In the genomic region with DNA sequence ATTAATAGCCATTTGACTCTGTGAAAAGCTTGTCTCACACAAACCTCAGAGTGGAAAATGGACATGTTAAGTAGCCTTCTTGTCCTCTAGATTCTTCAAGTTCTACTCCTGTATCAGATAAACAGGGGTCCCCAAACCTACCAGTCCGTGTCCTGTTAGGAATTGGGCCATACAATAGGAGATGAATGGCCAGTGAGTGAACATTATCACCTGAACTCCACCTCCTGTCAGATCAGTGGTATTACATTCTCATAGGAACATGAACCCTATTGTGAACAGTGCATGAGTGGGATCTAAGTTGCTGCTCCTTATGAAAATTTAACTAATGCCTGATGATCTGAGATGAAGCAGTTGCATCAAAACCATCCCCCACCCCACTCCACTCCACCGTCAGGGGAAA, we compare ENCODE assay signal across 8 cellular contexts.
A peak's percentile ranks its signal among the peaks of the same experiment; 100 is the strongest.
DNase-seq lines count a peak whose midpoint lies in the region; ATAC-seq, FAIRE-seq and TF ChIP-seq lines count a peak whose summit lies in the region.

No MANE protein-coding gene starts in this region.

- no peaks in the 10 kb centered on the region for H3K9me3 ChIP-seq in aorta (ENCODE audit: control insufficient read depth, low read length)

- no peak overlapping the region for H3K27ac ChIP-seq in 22Rv1
- H3K27ac ChIP-seq in aorta (ENCODE audit: low read depth in 1 of 2, low read length in 2 of 2): no peak overlapping the region

- DNase-seq in HTR-8/SVneo (ENCODE audit: insufficient read length, low spot score): no peak
- peak; percentile 33 for DNase-seq in bronchial epithelial cell (ENCODE audit: low read depth)
- DNase-seq in renal cortical epithelial cell (ENCODE audit: low read depth): peak; percentile 35
- DNase-seq in NCI-H2029 (lab: John Stamatoyannopoulos, UW): no peak
- DNase-seq in aorta: no peak

- 15 to 19% methylated on average over 2 of the region's 2 CpGs for WGBS in aorta, 2 donors

- intact Hi-C loops in aorta (cut with DNase I): no loop called here

- peak; percentile 88 for ATAC-seq in GM18511 (IDR thresholded peaks at IDR 0.05; ENCODE audit: unreplicated experiment)
- no peak for ATAC-seq in GM21390 (IDR thresholded peaks at IDR 0.05; ENCODE audit: unreplicated experiment)
- ATAC-seq in aorta (ENCODE audit: low FRiP score): no peak

- no peaks in the 10 kb centered on the region for H3K27me3 ChIP-seq in bronchial epithelial cell (ENCODE audit: control insufficient read depth, insufficient read depth, low read length)
- no peaks in the 10 kb centered on the region for H3K27me3 ChIP-seq in aorta (ENCODE audit: control insufficient read depth in 1 of 2, insufficient read depth in 2 of 2, low read length in 1 of 2)

- peak; percentile 59 for TF ChIP-seq CTCF in 22Rv1 (IDR thresholded peaks at IDR 0.05)
- TF ChIP-seq CTCF in bronchial epithelial cell (IDR thresholded peaks at IDR 0.05; ENCODE audit: insufficient read depth, low read length, severe bottlenecking): peak; percentile 58

- H3K36me3 ChIP-seq in bronchial epithelial cell (ENCODE audit: control insufficient read depth, insufficient read depth, low read length) (no peaks in the 10 kb centered on the region), aorta (ENCODE audit: control insufficient read depth in 1 of 2, insufficient read depth in 2 of 2, low read length in 1 of 2) (no peaks in the 10 kb centered on the region)

- no peaks in the 10 kb centered on the region for H3K4me1 ChIP-seq in aorta (ENCODE audit: control insufficient read depth in 1 of 2, insufficient read depth in 2 of 2, low read length in 2 of 2)

- FAIRE-seq in HTR-8/SVneo (lab: Jason Lieb, UNC) (peak; percentile 40), bronchial epithelial cell (lab: Jason Lieb, UNC) (no peak)

- H3K4me3 ChIP-seq in bronchial epithelial cell (ENCODE audit: low read depth, low read length) (no peak overlapping the region), aorta (ENCODE audit: low read length in 2 of 2) (no peak overlapping the region)

Comparison
In these comparisons a context has a peak if more than half of its experiments do, and no peak if none do; other contexts are left out.
1. DNase-seq: peak in bronchial epithelial cell (single experiment) and renal cortical epithelial cell (single experiment); none in HTR-8/SVneo (single experiment), NCI-H2029 (single experiment) and aorta (0 of 2).